In the genomic region with DNA sequence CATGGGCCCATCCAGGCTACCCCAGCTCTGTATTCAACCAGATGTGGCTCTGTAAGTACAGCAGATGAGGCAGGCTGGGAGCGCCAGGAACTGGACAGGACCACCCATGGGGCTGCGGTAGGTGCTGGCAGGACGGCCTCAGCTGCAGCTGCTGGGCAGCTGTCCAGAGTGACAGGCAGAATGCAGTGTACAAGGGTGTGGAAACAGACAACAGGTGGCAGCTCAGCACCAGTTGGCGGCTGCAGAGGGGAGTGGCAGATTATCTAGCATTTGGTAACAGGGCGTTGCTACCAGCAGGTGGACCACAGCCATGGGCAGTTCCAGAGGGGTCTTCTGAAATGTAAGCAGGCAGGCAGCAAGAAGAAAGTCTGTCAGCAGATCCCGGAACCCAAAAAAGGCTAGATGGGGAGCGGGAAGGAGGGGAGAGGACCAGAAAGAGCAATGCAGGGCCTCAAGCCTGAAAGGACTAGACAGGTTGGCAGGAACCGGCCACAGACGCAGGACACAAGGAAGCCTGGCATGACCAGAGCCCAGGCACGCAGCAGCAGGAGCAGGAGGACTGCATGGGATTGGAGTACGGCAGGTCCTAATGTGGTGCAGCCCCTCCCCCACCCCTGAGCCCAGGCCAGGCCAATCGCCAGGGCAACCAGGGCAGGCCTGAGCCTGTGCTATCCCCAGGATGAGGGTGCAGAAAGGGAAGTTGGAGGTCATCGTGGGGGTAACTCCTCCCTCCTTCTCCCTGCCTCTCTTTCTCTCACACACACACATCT, we compare ENCODE assay signal across 10 cellular contexts. TPM values are rescaled to one million over a fixed set of nuclear protein-coding genes. Genes with fewer than 3 reads are reported as not detected.
DNase-seq lines count a peak whose midpoint lies in the region; ATAC-seq and TF ChIP-seq lines count a peak whose summit lies in the region.
"Had no signal": no experiment of that assay in that cellular context is flagged by ENCODE, and none has a peak within 500 bp of the region (broad histone marks: within the 10 kb centered on the region; RNA-seq: fewer than 3 reads in every experiment).

No MANE protein-coding gene starts in this region.

- peak overlapping the region in 2 of 5 donors; percentile 11 to 15 for H3K27ac ChIP-seq in stomach

- TF ChIP-seq CTCF in stomach (IDR thresholded peaks at IDR 0.05) = no peak

- no peak overlapping the region for H3K4me3 Mint-ChIP-seq in activated naive CD8-positive, alpha-beta T cell treated with anti-CD3 and anti-CD28 coated beads, Interleukin-2, amount 50 U/mL, for 24 hours

- H3K9me3 ChIP-seq in stomach = no peaks in the 10 kb centered on the region

- H3K9me3 Mint-ChIP-seq in activated naive CD8-positive, alpha-beta T cell treated with anti-CD3 and anti-CD28 coated beads, Interleukin-2, amount 50 U/mL, for 24 hours = no peaks in the 10 kb centered on the region

- TF ChIP-seq EP300 in stomach (IDR thresholded peaks at IDR 0.05) = no peak

- no peak for TF ChIP-seq POLR2A in stomach (IDR thresholded peaks at IDR 0.05)

- ATAC-seq in left cardiac atrium (peak; percentile 75 to 82), HG03521 (IDR thresholded peaks at IDR 0.05; ENCODE audit: unreplicated experiment) (no peak), HG03571 (IDR thresholded peaks at IDR 0.05; ENCODE audit: unreplicated experiment) (no peak)
- ATAC-seq in activated naive CD8-positive, alpha-beta T cell treated with anti-CD3 and anti-CD28 coated beads, Interleukin-2, amount 50 U/mL, for 24 hours = no peak

- no peaks in the 10 kb centered on the region for H3K4me1 Mint-ChIP-seq in activated naive CD8-positive, alpha-beta T cell treated with anti-CD3 and anti-CD28 coated beads, Interleukin-2, amount 50 U/mL, for 24 hours

- DNase-seq in NCI-H1417 (lab: John Stamatoyannopoulos, UW) (peak in 2 of 3 experiments; percentile 60 to 77), NCI-H1417 treated with DMSO at 0.1 percent for 48 hours (lab: John Stamatoyannopoulos, UW) (no peak), RPMI8226 (peak; percentile 74), left cardiac atrium (peak; percentile 47), stomach (peak; percentile 44)
- DNase-seq in activated naive CD8-positive, alpha-beta T cell treated with anti-CD3 and anti-CD28 coated beads, Interleukin-2, amount 50 U/mL, for 24 hours = no peak
- DNase-seq: 8988T had no signal

- peaks cover 9 to 17% (median 12%) of the 10 kb centered on the region in 4 donors for H3K4me1 ChIP-seq in stomach

- H3K36me3 Mint-ChIP-seq in activated naive CD8-positive, alpha-beta T cell treated with anti-CD3 and anti-CD28 coated beads, Interleukin-2, amount 50 U/mL, for 24 hours (ENCODE audit: low read depth) = no peaks in the 10 kb centered on the region

- intact Hi-C loops in left cardiac atrium (cut with DNase I) = no loop called here
- intact Hi-C loops in stomach (cut with DNase I; ENCODE audit: low total_unique reads) = no loop called here

- H3K36me3 ChIP-seq in stomach = no peaks in the 10 kb centered on the region

- peaks cover 11% of the 10 kb centered on the region for H3K27me3 Mint-ChIP-seq in activated naive CD8-positive, alpha-beta T cell treated with anti-CD3 and anti-CD28 coated beads, Interleukin-2, amount 50 U/mL, for 24 hours

- H3K27me3 ChIP-seq in stomach = no peaks in the 10 kb centered on the region

- no peak overlapping the region for H3K4me3 ChIP-seq in stomach

- 33 to 54% (median 44%) methylated on average over 13 of the region's 13 CpGs for WGBS in stomach, 5 donors

- H3K27ac Mint-ChIP-seq in activated naive CD8-positive, alpha-beta T cell treated with anti-CD3 and anti-CD28 coated beads, Interleukin-2, amount 50 U/mL, for 24 hours = no peak overlapping the region

RNA-seq across cellular contexts. Expression of gene PKDCC, which starts 24.7 kb away (rescaled TPM):
- total RNA-seq in left cardiac atrium = 100 to 1,000 TPM; 138 to 209 TPM
- total RNA-seq in stomach = 100 to 1,000 TPM in 1 of 5 donors, 10 to 100 TPM in 4; 25.1 to 176 (median 66.8) TPM
- polyA plus RNA-seq in stomach = 10 to 100 TPM; 15.4 to 36.4 (median 31.7) TPM
- total RNA-seq: OCI-LY7 had no signal

Comparison
In these comparisons a context has a peak if more than half of its experiments do, and no peak if none do; other contexts are left out.
1. DNase-seq: peak in NCI-H1417 (2 of 3), RPMI8226 (single experiment), left cardiac atrium (single experiment) and stomach (single experiment); none in NCI-H1417 treated with DMSO at 0.1 percent for 48 hours (single experiment) and activated naive CD8-positive, alpha-beta T cell treated with anti-CD3 and anti-CD28 coated beads, Interleukin-2, amount 50 U/mL, for 24 hours (single experiment).
2. ATAC-seq: peak in left cardiac atrium (2 of 2); none in HG03521 (single experiment), activated naive CD8-positive, alpha-beta T cell treated with anti-CD3 and anti-CD28 coated beads, Interleukin-2, amount 50 U/mL, for 24 hours (single experiment) and HG03571 (single experiment).